27 cellular contexts compared by ENCODE assay signal in the genomic region with DNA sequence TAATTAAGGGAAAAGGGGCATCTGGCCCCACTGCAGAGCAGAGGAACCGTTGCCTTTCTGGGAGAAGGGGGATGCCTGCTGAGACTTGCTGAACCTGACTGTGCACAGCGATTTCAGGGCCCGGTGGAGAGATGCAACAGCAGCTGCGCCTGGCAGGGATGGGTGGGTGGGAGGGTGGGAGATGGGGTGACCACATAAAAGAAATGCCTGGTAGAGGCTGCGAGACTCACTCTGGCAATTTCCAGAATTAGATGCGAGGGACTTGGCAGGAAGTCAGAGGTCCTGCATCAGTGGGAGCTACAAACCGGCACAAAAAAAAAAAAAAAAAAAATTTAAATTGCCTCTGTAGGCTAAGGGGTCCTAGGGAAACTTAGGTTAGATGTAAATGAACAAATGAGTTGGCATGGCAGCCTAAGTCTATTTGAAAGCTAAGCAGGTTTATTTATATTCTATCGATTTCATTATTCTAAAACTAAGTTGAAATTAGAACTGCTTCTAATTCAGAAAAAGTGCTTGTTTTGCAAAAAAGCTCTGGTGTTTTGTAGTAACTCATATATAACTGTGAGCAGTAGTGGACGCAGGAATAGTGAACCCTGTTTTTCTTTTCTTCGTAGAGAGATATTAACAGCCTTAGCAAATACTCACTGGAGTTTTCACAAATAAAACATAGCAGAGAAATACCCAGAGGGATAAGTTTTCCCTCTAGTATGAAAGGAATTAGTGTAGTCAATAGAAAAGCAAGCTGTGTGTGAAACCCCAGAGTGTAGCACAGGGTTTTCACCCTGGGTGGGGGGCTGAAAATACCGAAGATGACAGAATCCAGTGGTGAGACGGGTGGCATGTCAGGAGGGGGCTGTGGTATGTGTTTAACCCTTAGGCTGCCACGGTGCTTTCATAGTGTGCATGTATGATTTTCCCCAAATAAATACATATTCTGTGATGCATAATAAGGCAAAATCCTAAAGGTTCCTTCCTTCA.
DNase-seq lines count a peak whose midpoint lies in the region; ATAC-seq and TF ChIP-seq lines count a peak whose summit lies in the region.
"Had no signal": no experiment of that assay in that cellular context is flagged by ENCODE, and none has a peak within 500 bp of the region (broad histone marks: within the 10 kb centered on the region; RNA-seq: fewer than 3 reads in every experiment).

No MANE protein-coding gene starts in this region.

- no peak overlapping the region for H3K18ac ChIP-seq in mesendoderm (ENCODE audit: low read length)

- H3K9me3 ChIP-seq in RWPE2 (ENCODE audit: severe bottlenecking) (no peaks in the 10 kb centered on the region), MG63 (no peaks in the 10 kb centered on the region)
- H3K9me3 ChIP-seq: heart right ventricle, pancreas, right atrium auricular region, stomach, tibial artery had no signal

- H3K23ac ChIP-seq in mesendoderm (ENCODE audit: low read length) = no peak overlapping the region

- no peak overlapping the region for H2AK5ac ChIP-seq in mesendoderm (ENCODE audit: low read length)

- no peaks in the 10 kb centered on the region for H3K36me3 ChIP-seq in RWPE2 (ENCODE audit: low read depth)
- H3K36me3 ChIP-seq in mesendoderm (ENCODE audit: control insufficient read depth, insufficient read depth, low read length) = no peaks in the 10 kb centered on the region
- no peaks in the 10 kb centered on the region for H3K36me3 ChIP-seq in MG63
- H3K36me3 ChIP-seq: heart right ventricle, pancreas, right atrium auricular region, stomach, tibial artery had no signal

- no peaks in the 10 kb centered on the region for H3K79me1 ChIP-seq in mesendoderm (ENCODE audit: low read length)

- H2BK5ac ChIP-seq in mesendoderm (ENCODE audit: low read length) = no peak overlapping the region

- H3K56ac ChIP-seq in mesendoderm (ENCODE audit: low read length) = no peak overlapping the region

- H2BK120ac ChIP-seq in mesendoderm (ENCODE audit: low read depth, low read length) = no peak overlapping the region

- H4K5ac ChIP-seq in mesendoderm (ENCODE audit: low read length) = no peak overlapping the region

- H3K27ac ChIP-seq in RWPE2 (ENCODE audit: poor library complexity, severe bottlenecking) = no peak overlapping the region
- no peak overlapping the region for H3K27ac ChIP-seq in mesendoderm (ENCODE audit: low read depth, low read length)
- H3K27ac ChIP-seq: heart right ventricle, pancreas, right atrium auricular region, stomach, tibial artery had no signal

- DNase-seq in RWPE2 (ENCODE audit: low spot score) = no peak
- peak; percentile 44 for DNase-seq in choroid plexus epithelial cell (ENCODE audit: low read depth)
- peak; percentile 21 for DNase-seq in mesendoderm
- DNase-seq in MG63 = no peak
- DNase-seq in activated gamma-delta T cell (lab: John Stamatoyannopoulos, UW) = no peak
- no peak for DNase-seq in NCI-H1417 (lab: John Stamatoyannopoulos, UW)
- DNase-seq: activated CD4-positive, alpha-beta T cell treated with anti-CD3 and anti-CD28 coated beads, Interleukin-2, amount 50 U/mL, for 1 hour; activated naive CD4-positive, alpha-beta T cell treated with anti-CD3 and anti-CD28 coated beads, Interleukin-2, amount 50 U/mL, for 16 hours; CD8-positive, alpha-beta T cell; DMS153; GF-D8; H9; heart right ventricle; left colon; naive thymus-derived CD4-positive, alpha-beta T cell; NCI-H1105; NCI-H2029 treated with DMSO at 0.1 percent for 48 hours; NCI-H345; NCI-H748 treated with DMSO at 0.1 percent for 48 hours; pancreas; stimulated activated CD4-positive, alpha-beta T cell treated with anti-CD3 and anti-CD28 coated beads, Interleukin-15, amount 100 ng/mL, for 24 hours; stimulated activated CD8-positive, alpha-beta memory T cell treated with anti-CD3 and anti-CD28 coated beads, Interleukin-4, amount 100 ng/mL, for 48 hours; stomach; T1000; tibial artery had no signal

- no peak overlapping the region for H2BK15ac ChIP-seq in mesendoderm (replicated peaks; ENCODE audit: low read depth)

- H3K4me2 ChIP-seq in mesendoderm (ENCODE audit: low read length) = no peak overlapping the region

- no peak for TF ChIP-seq CTCF in RWPE2 (IDR thresholded peaks at IDR 0.05; ENCODE audit: poor library complexity, severe bottlenecking)
- no peak for TF ChIP-seq CTCF in choroid plexus epithelial cell (conservative IDR thresholded peaks at IDR 0.05; ENCODE audit: low read depth, low read length)

- peak overlapping the region; percentile 40 for H3K4ac ChIP-seq in mesendoderm (ENCODE audit: low read depth, low read length)

- H3K4me1 ChIP-seq in RWPE2 (ENCODE audit: insufficient read depth, poor library complexity, severe bottlenecking) (no peaks in the 10 kb centered on the region), mesendoderm (ENCODE audit: control insufficient read depth, low read depth, low read length) (no peaks in the 10 kb centered on the region)
- H3K4me1 ChIP-seq: heart right ventricle, pancreas, right atrium auricular region had no signal

- no peaks in the 10 kb centered on the region for H3K27me3 ChIP-seq in RWPE2 (ENCODE audit: insufficient read depth, poor library complexity, severe bottlenecking)
- H3K27me3 ChIP-seq in mesendoderm (ENCODE audit: insufficient read depth, low read length, poor library complexity) = no peaks in the 10 kb centered on the region
- H3K27me3 ChIP-seq in MG63 = no peaks in the 10 kb centered on the region
- H3K27me3 ChIP-seq: pancreas, right atrium auricular region, tibial artery had no signal

- ATAC-seq in RWPE2 (ENCODE audit: low read depth) = 0 out of 3 replicates have a peak, but pooled peaks have one; percentile 19
- no peak for ATAC-seq in GM21576 (IDR thresholded peaks at IDR 0.05; ENCODE audit: unreplicated experiment)
- ATAC-seq: CD8-positive, alpha-beta T cell; heart right ventricle; left colon; naive thymus-derived CD4-positive, alpha-beta T cell; pancreas had no signal

- H4K8ac ChIP-seq in mesendoderm (ENCODE audit: low read depth, low read length) = no peak overlapping the region

- no CpG with 5 or more reads among the region's 13 CpGs for WGBS in mesendoderm (ENCODE audit: extremely low coverage, insufficient coverage, low lambda C conversion rate)

- H3K4me3 ChIP-seq in RWPE2 (ENCODE audit: severe bottlenecking) (no peak overlapping the region), choroid plexus epithelial cell (ENCODE audit: low read depth, low read length) (no peak overlapping the region), mesendoderm (ENCODE audit: low read length) (no peak overlapping the region), MG63 (no peak overlapping the region)
- H3K4me3 ChIP-seq: heart right ventricle, pancreas, right atrium auricular region, stomach, tibial artery had no signal

- no peak overlapping the region for H3K9ac ChIP-seq in mesendoderm (ENCODE audit: low read length)

- no peaks in the 10 kb centered on the region for H3K79me2 ChIP-seq in mesendoderm (ENCODE audit: control insufficient read depth, insufficient read depth, low read length)

Comparison
In these comparisons a context has a peak if more than half of its experiments do, and no peak if none do; other contexts are left out.
1. DNase-seq: peak in choroid plexus epithelial cell (single experiment) and mesendoderm (single experiment); none in RWPE2 (single experiment), MG63 (single experiment), activated gamma-delta T cell (single experiment) and NCI-H1417 (0 of 3).